Comparison of ENCODE assay signal across 18 cellular contexts in genomic region chr5:32934529-32934928, GRCh38.
DNase-seq lines count a peak whose midpoint lies in the region; ATAC-seq, FAIRE-seq and TF ChIP-seq lines count a peak whose summit lies in the region.
"Had no signal": no experiment of that assay in that cellular context is flagged by ENCODE, and none has a peak within 500 bp of the region (broad histone marks: within the 10 kb centered on the region; RNA-seq: fewer than 3 reads in every experiment).

No MANE protein-coding gene starts in this region.

- CTCF ChIA-PET in HepG2 (lab: Yijun Ruan, JAX; ENCODE audit: low intra/inter-chr PET ratio, low total read pairs), result no interaction called here

- H3K27me3 ChIP-seq in liver (ENCODE audit: control insufficient read depth in 4 of 4, insufficient read depth in 4 of 4, low read length in 3 of 4) (no peaks in the 10 kb centered on the region), HepG2 (ENCODE audit: control insufficient read depth in 1 of 2, insufficient read depth in 2 of 2, low read length in 2 of 2) (no peaks in the 10 kb centered on the region), MG63 (no peaks in the 10 kb centered on the region), osteoblast (ENCODE audit: insufficient read depth, low read length) (no peaks in the 10 kb centered on the region)
- H3K27me3 ChIP-seq: BLaER1 treated with 17β-estradiol and CSF1 and Interleukin-3, amounts not matched to agents 10 nM and 100 nM had no signal

- H3K4me3 ChIP-seq in liver (ENCODE audit: low read depth in 1 of 3, low read length in 3 of 3) (no peak overlapping the region), HepG2 (replicated peaks in 1 of 3; ENCODE audit: insufficient read depth in 1 of 3, low read depth in 2 of 3, low read length in 3 of 3) (no peak overlapping the region), MG63 (no peak overlapping the region), osteoblast (ENCODE audit: insufficient read depth, low read length) (no peak overlapping the region)
- H3K4me3 ChIP-seq: BLaER1 treated with 17β-estradiol and CSF1 and Interleukin-3, amounts not matched to agents 10 nM and 100 nM; HAP-1 had no signal

- POLR2A ChIA-PET in HepG2 (lab: Yijun Ruan, JAX), result no interaction called here

- TF ChIP-seq CTCF in liver (IDR thresholded peaks at IDR 0.05; ENCODE audit: low read depth, low read length, missing input control) (no peak), HepG2 (CRISPR knock-in tag; IDR thresholded peaks at IDR 0.05) (no peak), osteoblast (IDR thresholded peaks at IDR 0.05; ENCODE audit: extremely low read depth, low read depth, low read length) (no peak)

- no TSS peak for BruUV-seq in HepG2 (replicated peaks; lab: Mats Ljungman, UMichigan)

- intact Hi-C loops in HepG2 (cut with micrococcal nuclease; ENCODE audit: unreplicated experiment), result no loop called here

- no peak for TF ChIP-seq RAD21 in liver (IDR thresholded peaks at IDR 0.05)
- TF ChIP-seq RAD21 in HepG2 (CRISPR knock-in tag; IDR thresholded peaks at IDR 0.05), result no peak

- H3K79me2 ChIP-seq in HepG2 (ENCODE audit: insufficient read depth, low read length) (no peaks in the 10 kb centered on the region), osteoblast (ENCODE audit: insufficient read depth, low read length) (no peaks in the 10 kb centered on the region)

- H3K36me3 ChIP-seq in liver (ENCODE audit: control insufficient read depth in 4 of 4, insufficient read depth in 3 of 4, low read depth in 1 of 4, low read length in 3 of 4) (no peaks in the 10 kb centered on the region), HepG2 (replicated peaks in 1 of 2; ENCODE audit: control insufficient read depth in 1 of 2, insufficient read depth in 2 of 2, low read length in 2 of 2) (no peaks in the 10 kb centered on the region), MG63 (no peaks in the 10 kb centered on the region), osteoblast (ENCODE audit: insufficient read depth, low read length) (no peaks in the 10 kb centered on the region)
- H3K36me3 ChIP-seq: BLaER1 treated with 17β-estradiol and CSF1 and Interleukin-3, amounts not matched to agents 10 nM and 100 nM; HAP-1 had no signal

- 41% methylated on average over 6 of the region's 6 CpGs for WGBS in liver
- 54% methylated on average over 4 of the region's 6 CpGs for WGBS in HepG2 (ENCODE audit: low lambda C conversion rate)

- no peak for FAIRE-seq in HepG2 (lab: Jason Lieb, UNC)
- FAIRE-seq: G401.6, GM12891, GM19239 had no signal

- H3K9ac ChIP-seq in liver (ENCODE audit: low read depth in 1 of 2, low read length in 2 of 2), result no peak overlapping the region
- H3K9ac ChIP-seq in HepG2 (ENCODE audit: insufficient read depth, low read depth, low read length), result no peak overlapping the region
- H3K9ac ChIP-seq: BLaER1 treated with 17β-estradiol and CSF1 and Interleukin-3, amounts not matched to agents 10 nM and 100 nM had no signal

- ATAC-seq in HepG2, result no peak
- ATAC-seq: CD8-positive, alpha-beta T cell had no signal

- in situ Hi-C loops in HepG2 (cut with HindIII; ENCODE audit: extremely low pct_ligation_motif_present, low pct_unique_long_range_greater_than_20kb), result loop anchor here (25.0 kb wide), 2 partner anchors 222 to 478 kb away; partner anchors contain the start of gene NPR3

- no peak for TF ChIP-seq POLR2A in HepG2 (IDR thresholded peaks at IDR 0.05; ENCODE audit: insufficient read depth in 1 of 2, low read depth in 2 of 2, low read length in 2 of 2)

- DNase-seq in HepG2 (ENCODE audit: low spot score) (no peak), MG63 (peak; percentile 17), osteoblast (ENCODE audit: insufficient read length, low spot score, missing footprints) (peak; percentile 23), NCI-H524 (lab: John Stamatoyannopoulos, UW) (no peak), DMS 273 (lab: John Stamatoyannopoulos, UW; ENCODE audit: unreplicated experiment) (no peak)
- DNase-seq in central memory CD4-positive, alpha-beta T cell, result no peak
- DNase-seq: Calu3; CD8-positive, alpha-beta T cell; DMS 273 treated with DMSO at 0.1 percent for 48 hours; DMS53; DND-41; IMR-90 had no signal

- no peak overlapping the region for H3K4me2 ChIP-seq in HepG2 (ENCODE audit: low read depth, low read length)
- H3K4me2 ChIP-seq in osteoblast (ENCODE audit: insufficient read depth, low read length), result no peak overlapping the region
- H3K4me2 ChIP-seq: BLaER1 treated with 17β-estradiol and CSF1 and Interleukin-3, amounts not matched to agents 10 nM and 100 nM had no signal

- no peaks in the 10 kb centered on the region for H4K20me1 ChIP-seq in HepG2 (ENCODE audit: insufficient read depth, low read length)
- H4K20me1 ChIP-seq in osteoblast (ENCODE audit: insufficient read depth, low read length), result no peaks in the 10 kb centered on the region
- H4K20me1 ChIP-seq: BLaER1 treated with 17β-estradiol and CSF1 and Interleukin-3, amounts not matched to agents 10 nM and 100 nM had no signal

- no peak for TF ChIP-seq EP300 in HepG2 (IDR thresholded peaks at IDR 0.05; ENCODE audit: low read depth in 2 of 2, low read length in 2 of 2)
- no peak for TF ChIP-seq EP300 in HepG2 (CRISPR knock-in tag; IDR thresholded peaks at IDR 0.05; ENCODE audit: borderline replicate concordance)

- H2AFZ ChIP-seq in HepG2 (ENCODE audit: low read length) (no peak overlapping the region), osteoblast (ENCODE audit: low read length) (no peak overlapping the region)

- H3K9me3 ChIP-seq in liver (ENCODE audit: control insufficient read depth in 4 of 4, low read length in 3 of 4) (no peaks in the 10 kb centered on the region), HepG2 (ENCODE audit: low read length) (no peaks in the 10 kb centered on the region), MG63 (peaks cover 2% of the 10 kb centered on the region; the same call in 1 of the 2 replicates), osteoblast (ENCODE audit: low read depth, low read length) (no peaks in the 10 kb centered on the region)
- H3K9me3 ChIP-seq: BLaER1 treated with 17β-estradiol and CSF1 and Interleukin-3, amounts not matched to agents 10 nM and 100 nM; HAP-1 had no signal

- H3K4me1 ChIP-seq in liver (ENCODE audit: control insufficient read depth in 4 of 4, insufficient read depth in 4 of 4, low read length in 3 of 4) (peaks cover 2 to 8% (median 4%) of the 10 kb centered on the region in 4 donors), HepG2 (ENCODE audit: insufficient read depth, low read length) (no peaks in the 10 kb centered on the region), osteoblast (ENCODE audit: insufficient read depth, low read length) (no peaks in the 10 kb centered on the region)
- H3K4me1 ChIP-seq: BLaER1 treated with 17β-estradiol and CSF1 and Interleukin-3, amounts not matched to agents 10 nM and 100 nM; HAP-1 had no signal

- peak overlapping the region in 1 of 2 donors; percentile 31 for H3K27ac ChIP-seq in liver (ENCODE audit: low read depth in 1 of 2, low read length in 2 of 2)
- H3K27ac ChIP-seq in HepG2 (ENCODE audit: extremely low read length, insufficient read depth, low read length), result no peak overlapping the region
- H3K27ac ChIP-seq in osteoblast (ENCODE audit: low read depth, low read length), result no peak overlapping the region
- H3K27ac ChIP-seq: BLaER1 treated with 17β-estradiol and CSF1 and Interleukin-3, amounts not matched to agents 10 nM and 100 nM had no signal

TF ChIP-seq in liver, 16 proteins besides CTCF, POLR2A, EP300 and RAD21 (continues in another document):
- TF ChIP-seq ZBTB33 (IDR thresholded peaks at IDR 0.05) (no peak), HNF4A (conservative IDR thresholded peaks at IDR 0.05) (peak in 1 of 2 donors; percentile 7), GABPA (IDR thresholded peaks at IDR 0.05 in 1 of 2, conservative IDR thresholded peaks at IDR 0.05 in 1 of 2) (no peak), YY1 (IDR thresholded peaks at IDR 0.05) (peak; percentile 41), NR2F2 (IDR thresholded peaks at IDR 0.05) (no peak)

TF ChIP-seq in HepG2, 621 proteins besides CTCF, POLR2A, EP300 and RAD21:
- TF ChIP-seq, protein P1, sequence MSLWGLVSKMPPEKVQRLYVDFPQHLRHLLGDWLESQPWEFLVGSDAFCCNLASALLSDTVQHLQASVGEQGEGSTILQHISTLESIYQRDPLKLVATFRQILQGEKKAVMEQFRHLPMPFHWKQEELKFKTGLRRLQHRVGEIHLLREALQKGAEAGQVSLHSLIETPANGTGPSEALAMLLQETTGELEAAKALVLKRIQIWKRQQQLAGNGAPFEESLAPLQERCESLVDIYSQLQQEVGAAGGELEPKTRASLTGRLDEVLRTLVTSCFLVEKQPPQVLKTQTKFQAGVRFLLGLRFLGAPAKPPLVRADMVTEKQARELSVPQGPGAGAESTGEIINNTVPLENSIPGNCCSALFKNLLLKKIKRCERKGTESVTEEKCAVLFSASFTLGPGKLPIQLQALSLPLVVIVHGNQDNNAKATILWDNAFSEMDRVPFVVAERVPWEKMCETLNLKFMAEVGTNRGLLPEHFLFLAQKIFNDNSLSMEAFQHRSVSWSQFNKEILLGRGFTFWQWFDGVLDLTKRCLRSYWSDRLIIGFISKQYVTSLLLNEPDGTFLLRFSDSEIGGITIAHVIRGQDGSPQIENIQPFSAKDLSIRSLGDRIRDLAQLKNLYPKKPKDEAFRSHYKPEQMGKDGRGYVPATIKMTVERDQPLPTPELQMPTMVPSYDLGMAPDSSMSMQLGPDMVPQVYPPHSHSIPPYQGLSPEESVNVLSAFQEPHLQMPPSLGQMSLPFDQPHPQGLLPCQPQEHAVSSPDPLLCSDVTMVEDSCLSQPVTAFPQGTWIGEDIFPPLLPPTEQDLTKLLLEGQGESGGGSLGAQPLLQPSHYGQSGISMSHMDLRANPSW (CRISPR knock-in tag; IDR thresholded peaks at IDR 0.05; ENCODE audit: borderline replicate concordance), result no peak
- TF ChIP-seq RFX5 (IDR thresholded peaks at IDR 0.05; ENCODE audit: low read depth, low read length) (no peak), ZNF362 (CRISPR knock-in tag; IDR thresholded peaks at IDR 0.05; ENCODE audit: borderline replicate concordance) (no peak), ZSCAN22 (CRISPR knock-in tag; IDR thresholded peaks at IDR 0.05) (no peak), ZBTB3 (CRISPR knock-in tag; IDR thresholded peaks at IDR 0.05; ENCODE audit: borderline replicate concordance, low read depth) (no peak)
- TF ChIP-seq, protein P2, sequence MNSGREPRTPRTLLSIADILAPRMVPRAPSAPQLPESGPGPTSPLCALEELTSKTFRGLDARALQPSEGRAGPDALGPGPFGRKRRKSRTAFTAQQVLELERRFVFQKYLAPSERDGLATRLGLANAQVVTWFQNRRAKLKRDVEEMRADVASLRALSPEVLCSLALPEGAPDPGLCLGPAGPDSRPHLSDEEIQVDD (CRISPR knock-in tag; IDR thresholded peaks at IDR 0.05; ENCODE audit: borderline replicate concordance), result no peak
TF ChIP-seq in HepG2: peak in this region for 0.

Comparison
In these comparisons a context has a peak if more than half of its experiments do, and no peak if none do; other contexts are left out.
1. DNase-seq: peak in MG63 (single experiment) and osteoblast (single experiment); none in HepG2 (single experiment), central memory CD4-positive, alpha-beta T cell (single experiment), NCI-H524 (0 of 2) and DMS 273 (single experiment).